Comparison of ENCODE assay signal across 1 cellular context in genomic region chr17:68257924-68258323, GRCh38.
TF ChIP-seq lines count a peak whose summit lies in the region.

No MANE protein-coding gene starts in this region.

TF ChIP-seq in IMR-90, 13 proteins besides CTCF, POLR2A, EP300 and RAD21:
- no peak for TF ChIP-seq RFX5 (IDR thresholded peaks at IDR 0.05; ENCODE audit: low read depth, low read length)
- TF ChIP-seq FOS (IDR thresholded peaks at IDR 0.05; ENCODE audit: low read depth, low read length): no peak
- TF ChIP-seq MAFK (IDR thresholded peaks at IDR 0.05; ENCODE audit: low read depth, low read length): no peak
- TF ChIP-seq MXI1 (IDR thresholded peaks at IDR 0.05; ENCODE audit: borderline replicate concordance, low read depth, low read length): no peak
- TF ChIP-seq BHLHE40 (IDR thresholded peaks at IDR 0.05; ENCODE audit: low read depth, low read length): no peak
- no peak for TF ChIP-seq MAZ (IDR thresholded peaks at IDR 0.05; ENCODE audit: borderline replicate concordance, low read depth, low read length)
- no peak for TF ChIP-seq RCOR1 (IDR thresholded peaks at IDR 0.05; ENCODE audit: insufficient replicate concordance, low read length)
- TF ChIP-seq, protein P1, sequence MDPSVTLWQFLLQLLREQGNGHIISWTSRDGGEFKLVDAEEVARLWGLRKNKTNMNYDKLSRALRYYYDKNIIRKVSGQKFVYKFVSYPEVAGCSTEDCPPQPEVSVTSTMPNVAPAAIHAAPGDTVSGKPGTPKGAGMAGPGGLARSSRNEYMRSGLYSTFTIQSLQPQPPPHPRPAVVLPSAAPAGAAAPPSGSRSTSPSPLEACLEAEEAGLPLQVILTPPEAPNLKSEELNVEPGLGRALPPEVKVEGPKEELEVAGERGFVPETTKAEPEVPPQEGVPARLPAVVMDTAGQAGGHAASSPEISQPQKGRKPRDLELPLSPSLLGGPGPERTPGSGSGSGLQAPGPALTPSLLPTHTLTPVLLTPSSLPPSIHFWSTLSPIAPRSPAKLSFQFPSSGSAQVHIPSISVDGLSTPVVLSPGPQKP (IDR thresholded peaks at IDR 0.05; ENCODE audit: borderline replicate concordance, low read depth, low read length): no peak
- TF ChIP-seq USF2 (IDR thresholded peaks at IDR 0.05; ENCODE audit: low read depth, low read length): no peak
- TF ChIP-seq SMC3 (IDR thresholded peaks at IDR 0.05; ENCODE audit: low read depth, low read length): no peak
